20 cellular contexts compared by ENCODE assay signal in genomic region chr7:98234429-98235147, GRCh38. TPM values are rescaled to one million over a fixed set of nuclear protein-coding genes. Genes with fewer than 3 reads are reported as not detected.
"Had no signal": no experiment of that assay in that cellular context is flagged by ENCODE, and none has a peak within 500 bp of the region (broad histone marks: within the 10 kb centered on the region; RNA-seq: fewer than 3 reads in every experiment).

No MANE protein-coding gene starts in this region.

- H3K4me1 Mint-ChIP-seq: activated CD8-positive, alpha-beta memory T cell treated with anti-CD3 and anti-CD28 coated beads, Interleukin-2, amount 10 ng/mL, durations not matched to agents 7 days and 5 days had no signal

- H3K36me3 ChIP-seq: cardiac muscle cell, colonic mucosa, pancreas had no signal

- ATAC-seq: activated CD4-positive, CD25-positive, alpha-beta regulatory T cell treated with anti-CD3 and anti-CD28 coated beads, Interleukin-2, amount 50 U/mL, for 24 hours; activated CD8-positive, alpha-beta memory T cell treated with anti-CD3 and anti-CD28 coated beads, Interleukin-2, amount 10 ng/mL, durations not matched to agents 7 days and 5 days; activated T-cell treated with anti-CD3 and anti-CD28 coated beads, Interleukin-2, amount 50 U/mL, for 4 hours; heart left ventricle; left ventricle myocardium superior; pancreas had no signal

- H3K9me3 Mint-ChIP-seq: activated T-cell treated with anti-CD3 and anti-CD28 coated beads, Interleukin-2, amount 50 U/mL, for 4 hours; T-helper 2 cell treated with Interferon-gamma antibody and Interleukin-4, amounts not matched to agents 5 μg/mL and 100 μg/mL, for 36 hours had no signal

- H3K9me3 ChIP-seq: ascending aorta, colonic mucosa, heart left ventricle, pancreas, stomach, thoracic aorta had no signal

- H3K27me3 Mint-ChIP-seq: activated CD8-positive, alpha-beta memory T cell treated with anti-CD3 and anti-CD28 coated beads, Interleukin-2, amount 10 ng/mL, durations not matched to agents 7 days and 5 days had no signal

- H3K27me3 ChIP-seq: ascending aorta, cardiac muscle cell, colonic mucosa, heart left ventricle, pancreas, stomach had no signal

- DNase-seq: activated CD4-positive, alpha-beta T cell treated with anti-CD3 and anti-CD28 coated beads, Interleukin-2, amount 50 U/mL, for 4 hours; activated CD8-positive, alpha-beta memory T cell treated with anti-CD3 and anti-CD28 coated beads, Interleukin-2, amount 10 ng/mL, durations not matched to agents 7 days and 5 days; activated gamma-delta T cell treated with Interleukin-2 at 50 U/mL for 16 hours; activated T-cell treated with anti-CD3 and anti-CD28 coated beads, Interleukin-2, amount 50 U/mL, for 4 hours; colonic mucosa; effector CD8-positive, alpha-beta T cell; foreskin melanocyte; heart left ventricle; left ventricle myocardium superior; mesendoderm; stimulated activated CD4-positive, alpha-beta T cell treated with anti-CD3 and anti-CD28 coated beads, Interleukin-4, amount 100 ng/mL, for 4 hours; stomach had no signal

- H3K27ac Mint-ChIP-seq: activated CD8-positive, alpha-beta memory T cell treated with anti-CD3 and anti-CD28 coated beads, Interleukin-2, amount 10 ng/mL, durations not matched to agents 7 days and 5 days; T-helper 2 cell treated with Interferon-gamma antibody and Interleukin-4, amounts not matched to agents 5 μg/mL and 100 μg/mL, for 36 hours had no signal

- H3K4me1 ChIP-seq: ascending aorta, colonic mucosa, heart left ventricle, stomach had no signal

- H3K4me3 ChIP-seq: ascending aorta, cardiac muscle cell, colonic mucosa, heart left ventricle, pancreas, stomach, thoracic aorta had no signal

- H3K4me3 Mint-ChIP-seq: activated CD8-positive, alpha-beta memory T cell treated with anti-CD3 and anti-CD28 coated beads, Interleukin-2, amount 10 ng/mL, durations not matched to agents 7 days and 5 days; activated T-cell treated with anti-CD3 and anti-CD28 coated beads, Interleukin-2, amount 50 U/mL, for 4 hours; T-helper 2 cell treated with Interferon-gamma antibody and Interleukin-4, amounts not matched to agents 5 μg/mL and 100 μg/mL, for 36 hours had no signal

- H3K27ac ChIP-seq: ascending aorta, cardiac muscle cell, colonic mucosa, epithelial cell of prostate, heart left ventricle, pancreas, stomach, thoracic aorta had no signal

RNA-seq across cellular contexts. Expression of gene BHLHA15, which starts 23.3 kb away (rescaled TPM):
- total RNA-seq: ascending aorta, left ventricle myocardium superior, skeletal muscle tissue, thoracic aorta had no signal
